8 cellular contexts compared by ENCODE assay signal in the genomic region with DNA sequence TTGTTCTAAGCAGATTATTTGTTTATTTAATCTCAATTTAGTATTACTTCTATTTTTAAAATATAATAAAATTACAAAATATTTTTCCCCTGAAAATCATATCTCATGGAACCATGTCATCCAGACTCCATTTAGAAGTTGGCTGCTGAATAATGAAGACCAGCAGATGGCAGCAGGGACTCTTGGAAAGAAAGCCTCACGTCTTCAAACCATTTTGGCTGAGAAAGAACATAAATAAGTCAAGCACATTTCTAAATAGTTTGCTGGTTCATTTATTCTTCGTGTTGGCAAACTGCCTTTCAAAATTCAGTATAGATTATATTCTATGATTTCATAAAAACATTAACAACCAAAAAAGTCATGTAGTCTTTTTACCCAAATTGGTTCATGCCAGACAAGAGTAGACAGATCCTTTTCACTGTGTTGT.
A peak's percentile ranks its signal among the peaks of the same experiment; 100 is the strongest.
DNase-seq lines count a peak whose midpoint lies in the region; ATAC-seq, FAIRE-seq and TF ChIP-seq lines count a peak whose summit lies in the region.

No MANE protein-coding gene starts in this region.

- H3K27ac ChIP-seq in ascending aorta (peak overlapping the region; percentile 68 to 72), hepatocyte (no peak overlapping the region)

- H3K27me3 ChIP-seq in HAP-1 (ENCODE audit: low read depth) = no peaks in the 10 kb centered on the region
- H3K27me3 ChIP-seq in ascending aorta = no peaks in the 10 kb centered on the region
- H3K27me3 ChIP-seq in hepatocyte = no peaks in the 10 kb centered on the region

- FAIRE-seq in D721Med (lab: Jason Lieb, UNC) = no peak

- ATAC-seq in HG02759 (IDR thresholded peaks at IDR 0.05; ENCODE audit: unreplicated experiment) = no peak

- H3K9me2 ChIP-seq in hepatocyte (replicated peaks; ENCODE audit: insufficient read depth) = no peaks in the 10 kb centered on the region

- H3K9me3 ChIP-seq in HAP-1 (no peaks in the 10 kb centered on the region), ascending aorta (no peaks in the 10 kb centered on the region), hepatocyte (ENCODE audit: low read depth) (no peaks in the 10 kb centered on the region)

- TF ChIP-seq CTCF in D721Med (IDR thresholded peaks at IDR 0.05; ENCODE audit: insufficient read depth, missing control alignments) = peak; percentile 91
- TF ChIP-seq CTCF in ascending aorta (IDR thresholded peaks at IDR 0.05) = peak; percentile 69 to 86 (median 85)
- peak; percentile 95 for TF ChIP-seq CTCF in hepatocyte (IDR thresholded peaks at IDR 0.05; ENCODE audit: poor library complexity)

- H3K4me3 ChIP-seq in HAP-1 (no peak overlapping the region), ascending aorta (no peak overlapping the region), hepatocyte (no peak overlapping the region)

- H3K79me2 ChIP-seq in hepatocyte = no peaks in the 10 kb centered on the region

- H3K36me3 ChIP-seq in HAP-1 (replicated peaks) = no peaks in the 10 kb centered on the region
- peaks cover 0 to 4% of the 10 kb centered on the region in 2 donors for H3K36me3 ChIP-seq in ascending aorta
- H3K36me3 ChIP-seq in hepatocyte (replicated peaks; ENCODE audit: insufficient read depth, low read depth) = no peaks in the 10 kb centered on the region

- H4K20me1 ChIP-seq in hepatocyte (ENCODE audit: insufficient read depth, poor library complexity, severe bottlenecking) = no peaks in the 10 kb centered on the region

- intact Hi-C loops in ascending aorta (cut with DNase I) = loop anchor here (1.0 to 5.0 kb wide), 3 partner anchors 38 to 207 kb away; no protein-coding TSS in a partner anchor

- no peak overlapping the region for H3K4me2 ChIP-seq in hepatocyte

- no peak overlapping the region for H2AFZ ChIP-seq in hepatocyte

- WGBS in hepatocyte (ENCODE audit: low lambda C conversion rate, missing lambda C conversion rate) = 3% methylated on average over 2 of the region's 2 CpGs

- DNase-seq in D721Med (ENCODE audit: insufficient read length, low spot score) = no peak
- peak; percentile 19 to 50 for DNase-seq in HAP-1 (ENCODE audit: low spot score in 2 of 2)
- peak; percentile 47 to 84 for DNase-seq in NCI-H526 (lab: John Stamatoyannopoulos, UW)
- DNase-seq in ascending aorta (ENCODE audit: low spot score in 2 of 2) = peak in 1 of 2 donors; percentile 81
- peak; percentile 80 for DNase-seq in hepatocyte (ENCODE audit: low spot score)
- peak; percentile 60 for DNase-seq in smooth muscle cell of the brain vasculature (ENCODE audit: low read depth, low spot score)
- no peak for DNase-seq in 8988T

- in situ Hi-C loops in HAP-1 (cut with MboI; ENCODE audit: low sequenced_read_pairs) = no loop called here

- H3K4me1 ChIP-seq in HAP-1 (no peaks in the 10 kb centered on the region), ascending aorta (peaks cover 17 to 32% of the 10 kb centered on the region in 2 donors), hepatocyte (ENCODE audit: insufficient read depth) (no peaks in the 10 kb centered on the region)

Comparison
In these comparisons a context has a peak if more than half of its experiments do, and no peak if none do; other contexts are left out.
1. DNase-seq: peak in HAP-1 (2 of 2), NCI-H526 (2 of 2), hepatocyte (single experiment) and smooth muscle cell of the brain vasculature (single experiment); none in D721Med (single experiment) and 8988T (single experiment).
2. Peak in every context shown above with its lines, with median percentiles within 50 percentile points of each other: CTCF ChIP-seq.